Comparison of ENCODE assay signal across 20 cellular contexts in genomic region chr3:192818126-192818525, GRCh38.
DNase-seq lines count a peak whose midpoint lies in the region; TF ChIP-seq lines count a peak whose summit lies in the region.
"Had no signal": no experiment of that assay in that cellular context is flagged by ENCODE, and none has a peak within 500 bp of the region (broad histone marks: within the 10 kb centered on the region; RNA-seq: fewer than 3 reads in every experiment).

No MANE protein-coding gene starts in this region.

- H3K9ac ChIP-seq in GM23248 = no peak overlapping the region
- no peak overlapping the region for H3K9ac ChIP-seq in mesendoderm (ENCODE audit: low read length)

- H3K4me2 ChIP-seq in GM23248 (ENCODE audit: unreplicated experiment) (peak overlapping the region; percentile 50), mesendoderm (ENCODE audit: low read length) (no peak overlapping the region)
- H3K4me2 ChIP-seq: GM23338 had no signal

- H3K56ac ChIP-seq in mesendoderm (ENCODE audit: low read length) = no peak overlapping the region

- peaks cover 33% of the 10 kb centered on the region for H3F3A ChIP-seq in GM23248 (ENCODE audit: insufficient read depth)

- H2BK120ac ChIP-seq in mesendoderm (ENCODE audit: low read depth, low read length) = no peak overlapping the region

- H3K4me1 ChIP-seq in GM23248 (ENCODE audit: insufficient read depth) (peaks cover 37% of the 10 kb centered on the region), mesendoderm (ENCODE audit: control insufficient read depth, low read depth, low read length) (peaks cover 11% of the 10 kb centered on the region), testis (no peaks in the 10 kb centered on the region)

- no peak overlapping the region for H3K23ac ChIP-seq in mesendoderm (ENCODE audit: low read length)

- H4K8ac ChIP-seq in mesendoderm (ENCODE audit: low read depth, low read length) = no peak overlapping the region

- H3K36me3 ChIP-seq in GM23248 (ENCODE audit: low read depth) = no peaks in the 10 kb centered on the region
- no peaks in the 10 kb centered on the region for H3K36me3 ChIP-seq in mesendoderm (ENCODE audit: control insufficient read depth, insufficient read depth, low read length)
- H3K36me3 ChIP-seq in testis (ENCODE audit: low read depth, missing control alignments) = no peaks in the 10 kb centered on the region
- H3K36me3 ChIP-seq: stomach, uterus had no signal

- no peak overlapping the region for H3K4ac ChIP-seq in mesendoderm (ENCODE audit: low read depth, low read length)

- TF ChIP-seq CTCF in testis (IDR thresholded peaks at IDR 0.05) = no peak

- H3K4me3 ChIP-seq in GM23248 = no peak overlapping the region
- no peak overlapping the region for H3K4me3 ChIP-seq in mesendoderm (ENCODE audit: low read length)
- no peak overlapping the region for H3K4me3 ChIP-seq in testis
- H3K4me3 ChIP-seq: GM23338, stomach, uterus had no signal

- peak overlapping the region; percentile 43 for H3K18ac ChIP-seq in mesendoderm (ENCODE audit: low read length)

- H2AK5ac ChIP-seq in mesendoderm (ENCODE audit: low read length) = no peak overlapping the region

- H2BK15ac ChIP-seq in mesendoderm (replicated peaks; ENCODE audit: low read depth) = no peak overlapping the region

- in situ Hi-C loops in GM23248 (cut with MboI) = loop anchor here (5.0 to 25.0 kb wide), 3 partner anchors 224 to 744 kb away; partner anchors contain the start of gene ATP13A4

- intact Hi-C loops in testis (cut with DNase I; ENCODE audit: low total_unique reads) = loop anchor here (10.0 kb wide), 1 partner anchor 227 kb away; no protein-coding TSS in a partner anchor

- H2AFZ ChIP-seq in GM23248 = no peak overlapping the region
- H2AFZ ChIP-seq: GM23338 had no signal

- no peak overlapping the region for H2BK5ac ChIP-seq in mesendoderm (ENCODE audit: low read length)

- peaks cover 6% of the 10 kb centered on the region for H3K36me3 Mint-ChIP-seq in T-helper 1 cell treated with Interleukin-12 subunit alpha and Interleukin-12 subunit beta and Interleukin-4 antibody, amounts not matched to agents 30 μg/mL and 1 μg/mL, for 36 hours (ENCODE audit: low read depth)
- H3K36me3 Mint-ChIP-seq in activated naive CD8-positive, alpha-beta T cell treated with anti-CD3 and anti-CD28 coated beads for 36 hours = no peaks in the 10 kb centered on the region

- no peaks in the 10 kb centered on the region for H3K27me3 ChIP-seq in GM23248 (replicated peaks; ENCODE audit: insufficient read depth)
- H3K27me3 ChIP-seq in mesendoderm (ENCODE audit: insufficient read depth, low read length, poor library complexity) = no peaks in the 10 kb centered on the region
- H3K27me3 ChIP-seq in testis = no peaks in the 10 kb centered on the region
- H3K27me3 ChIP-seq: stomach, uterus had no signal

- H3K27me3 Mint-ChIP-seq in T-helper 1 cell treated with Interleukin-12 subunit alpha and Interleukin-12 subunit beta and Interleukin-4 antibody, amounts not matched to agents 30 μg/mL and 1 μg/mL, for 36 hours (ENCODE audit: low read depth) = no peaks in the 10 kb centered on the region
- H3K27me3 Mint-ChIP-seq in activated naive CD8-positive, alpha-beta T cell treated with anti-CD3 and anti-CD28 coated beads for 36 hours = peaks cover 4% of the 10 kb centered on the region
- H3K27me3 Mint-ChIP-seq: progenitor cell of endocrine pancreas had no signal

- no peak for DNase-seq in T-helper 1 cell
- peak; percentile 25 for DNase-seq in GM23248
- DNase-seq in activated naive CD8-positive, alpha-beta T cell treated with anti-CD3 and anti-CD28 coated beads for 36 hours = no peak
- no peak for DNase-seq in mesendoderm
- DNase-seq in inferior parietal cortex (ENCODE audit: extremely low spot score) = no peak
- no peak for DNase-seq in C1 segment of cervical spinal cord (lab: John Stamatoyannopoulos, UW)
- no peak for DNase-seq in testis
- DNase-seq: activated naive CD4-positive, alpha-beta T cell; erythroblast; head of caudate nucleus; Kasumi-1; NCI-H146; NCI-H510A treated with DMSO at 0.1 percent for 48 hours; OCI-M1; stomach had no signal

- 35 to 51% methylated on average over 1 of the region's 1 CpG for WGBS in GM23248 (ENCODE audit: low coverage in 1 of 2, low lambda C conversion rate in 2 of 2, missing lambda C conversion rate in 2 of 2), 2 experiments
- no CpG with 5 or more reads among the region's 1 CpG for WGBS in mesendoderm (ENCODE audit: extremely low coverage, insufficient coverage, low lambda C conversion rate)
- 48 to 64% methylated on average over 1 of the region's 1 CpG for WGBS in testis, 2 donors

- no peaks in the 10 kb centered on the region for H4K20me1 ChIP-seq in GM23248 (ENCODE audit: insufficient read depth)

- H3K4me1 Mint-ChIP-seq in T-helper 1 cell treated with Interleukin-12 subunit alpha and Interleukin-12 subunit beta and Interleukin-4 antibody, amounts not matched to agents 30 μg/mL and 1 μg/mL, for 36 hours (ENCODE audit: low read depth) = peaks cover 71% of the 10 kb centered on the region
- H3K4me1 Mint-ChIP-seq in activated naive CD8-positive, alpha-beta T cell treated with anti-CD3 and anti-CD28 coated beads for 36 hours = peaks cover 20% of the 10 kb centered on the region

- H4K5ac ChIP-seq in mesendoderm (ENCODE audit: low read length) = no peak overlapping the region

- H3K9me3 ChIP-seq in GM23248 (ENCODE audit: low read depth) (no peaks in the 10 kb centered on the region), testis (no peaks in the 10 kb centered on the region)
- H3K9me3 ChIP-seq: stomach, uterus had no signal

- no peaks in the 10 kb centered on the region for H3K9me3 Mint-ChIP-seq in T-helper 1 cell treated with Interleukin-12 subunit alpha and Interleukin-12 subunit beta and Interleukin-4 antibody, amounts not matched to agents 30 μg/mL and 1 μg/mL, for 36 hours
- H3K9me3 Mint-ChIP-seq in activated naive CD8-positive, alpha-beta T cell treated with anti-CD3 and anti-CD28 coated beads for 36 hours = no peaks in the 10 kb centered on the region
- H3K9me3 Mint-ChIP-seq: GM23338, nephron had no signal

- TF ChIP-seq POLR2A in testis (IDR thresholded peaks at IDR 0.05) = no peak

- H3K27ac Mint-ChIP-seq in T-helper 1 cell treated with Interleukin-12 subunit alpha and Interleukin-12 subunit beta and Interleukin-4 antibody, amounts not matched to agents 30 μg/mL and 1 μg/mL, for 36 hours = peak overlapping the region; percentile 88
- peak overlapping the region; percentile 7 for H3K27ac Mint-ChIP-seq in activated naive CD8-positive, alpha-beta T cell treated with anti-CD3 and anti-CD28 coated beads for 36 hours
- H3K27ac Mint-ChIP-seq: progenitor cell of endocrine pancreas had no signal

- H3K27ac ChIP-seq in GM23248 (no peak overlapping the region), mesendoderm (ENCODE audit: low read depth, low read length) (no peak overlapping the region), testis (no peak overlapping the region)
- H3K27ac ChIP-seq: stomach, uterus had no signal

- H3K79me2 ChIP-seq in GM23248 (ENCODE audit: insufficient read depth) (peaks cover 81% of the 10 kb centered on the region), mesendoderm (ENCODE audit: control insufficient read depth, insufficient read depth, low read length) (peaks cover 13% of the 10 kb centered on the region)

- H3K4me3 Mint-ChIP-seq in T-helper 1 cell treated with Interleukin-12 subunit alpha and Interleukin-12 subunit beta and Interleukin-4 antibody, amounts not matched to agents 30 μg/mL and 1 μg/mL, for 36 hours = peak overlapping the region; percentile 67
- H3K4me3 Mint-ChIP-seq in activated naive CD8-positive, alpha-beta T cell treated with anti-CD3 and anti-CD28 coated beads for 36 hours = no peak overlapping the region
- H3K4me3 Mint-ChIP-seq: GM23338, nephron had no signal

- H3K9me2 ChIP-seq in GM23248 (ENCODE audit: insufficient read depth) = no peaks in the 10 kb centered on the region

- H3K79me1 ChIP-seq in mesendoderm (ENCODE audit: low read length) = peaks cover 9% of the 10 kb centered on the region
